In the genomic region with DNA sequence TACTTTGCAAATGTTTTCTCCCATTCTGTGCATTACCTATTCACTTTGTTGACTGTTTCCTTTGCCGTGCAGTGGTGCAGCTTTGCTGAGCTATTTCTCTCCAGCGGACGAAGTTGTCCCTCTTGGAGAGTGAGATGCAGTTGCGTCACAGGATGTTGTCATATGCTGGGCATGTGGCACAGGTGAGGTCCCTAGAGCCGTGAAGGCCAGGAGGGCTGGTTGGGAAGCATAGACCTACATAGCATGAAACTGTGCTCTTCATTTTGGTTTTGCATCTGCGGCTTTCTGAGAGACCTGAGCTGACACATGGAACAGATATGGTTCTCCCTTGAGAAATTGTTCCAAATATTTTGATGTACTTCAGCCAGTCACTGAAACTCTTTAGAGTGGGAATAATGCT, we compare ENCODE assay signal across 21 cellular contexts.
A peak's percentile ranks its signal among the peaks of the same experiment; 100 is the strongest.
DNase-seq lines count a peak whose midpoint lies in the region; ATAC-seq and TF ChIP-seq lines count a peak whose summit lies in the region.
"Had no signal": no experiment of that assay in that cellular context is flagged by ENCODE, and none has a peak within 500 bp of the region (broad histone marks: within the 10 kb centered on the region; RNA-seq: fewer than 3 reads in every experiment).

No MANE protein-coding gene starts in this region.

- H2BK12ac ChIP-seq in trophoblast cell (ENCODE audit: low read length): no peak overlapping the region

- H3K27me3 ChIP-seq in endodermal cell (ENCODE audit: control insufficient read depth, insufficient read depth, low read length, poor library complexity, severe bottlenecking) (no peaks in the 10 kb centered on the region), trophoblast cell (ENCODE audit: insufficient read depth, low read length) (no peaks in the 10 kb centered on the region)
- H3K27me3 ChIP-seq: BE2C, BLaER1 had no signal

- no peaks in the 10 kb centered on the region for H3K4me1 ChIP-seq in endodermal cell (ENCODE audit: control insufficient read depth, insufficient read depth, low read length)
- peaks cover 0 to 3% of the 10 kb centered on the region in 2 experiments for H3K4me1 ChIP-seq in trophoblast cell (ENCODE audit: control insufficient read depth in 1 of 2, insufficient read depth in 2 of 2, low read length in 2 of 2)
- H3K4me1 ChIP-seq: BE2C had no signal

- H3K27ac Mint-ChIP-seq in endodermal cell: no peak overlapping the region
- H3K27ac Mint-ChIP-seq: CD14-positive monocyte; CD4-positive, alpha-beta memory T cell; CD4-positive, CD25-positive, alpha-beta regulatory T cell; CD8-positive, alpha-beta memory T cell had no signal

- H3K27ac ChIP-seq in endodermal cell (ENCODE audit: low read depth, low read length) (no peak overlapping the region), trophoblast cell (ENCODE audit: low read depth, low read length) (no peak overlapping the region)
- H3K27ac ChIP-seq: BLaER1 had no signal

- H3K4ac ChIP-seq in trophoblast cell (ENCODE audit: low read depth, low read length): no peak overlapping the region

- H3K4me3 ChIP-seq in endodermal cell (ENCODE audit: low read length) (no peak overlapping the region), trophoblast cell (ENCODE audit: low read depth, low read length) (no peak overlapping the region)
- H3K4me3 ChIP-seq: BLaER1, GM12878 had no signal

- POLR2A ChIA-PET in GM10248 (lab: Yijun Ruan, JAX): no interaction called here

- H4K91ac ChIP-seq in trophoblast cell (ENCODE audit: low read depth, low read length): no peak overlapping the region

- H3K4me1 Mint-ChIP-seq in endodermal cell: no peaks in the 10 kb centered on the region
- H3K4me1 Mint-ChIP-seq: CD14-positive monocyte; CD4-positive, CD25-positive, alpha-beta regulatory T cell; CD8-positive, alpha-beta memory T cell had no signal

- TF ChIP-seq CTCF in endodermal cell (conservative IDR thresholded peaks at IDR 0.05) (no peak), GM10248 (IDR thresholded peaks at IDR 0.05; ENCODE audit: control extremely low read depth, extremely low read depth, low read depth, missing control alignments) (no peak)

- H3K23ac ChIP-seq in trophoblast cell (ENCODE audit: low read length): no peak overlapping the region

- no peak overlapping the region for H2BK120ac ChIP-seq in trophoblast cell (ENCODE audit: insufficient read depth, low read length, poor library complexity)

- ATAC-seq in HG03159 (IDR thresholded peaks at IDR 0.05; ENCODE audit: unreplicated experiment): no peak
- ATAC-seq: GM12878 had no signal

- H3K36me3 Mint-ChIP-seq in endodermal cell (ENCODE audit: low read depth): no peaks in the 10 kb centered on the region
- H3K36me3 Mint-ChIP-seq: CD14-positive monocyte; CD4-positive, alpha-beta memory T cell; CD4-positive, CD25-positive, alpha-beta regulatory T cell; CD8-positive, alpha-beta memory T cell had no signal

- no peak overlapping the region for H4K8ac ChIP-seq in trophoblast cell (ENCODE audit: low read depth, low read length)

- peaks cover 9% of the 10 kb centered on the region for H3K9me3 Mint-ChIP-seq in endodermal cell

- WGBS in endodermal cell (ENCODE audit: insufficient coverage in 1 of 2, insufficient read length in 1 of 2), 2 experiments: 89 to 94% methylated on average over 6 of the region's 6 CpGs
- WGBS in trophoblast cell (ENCODE audit: extremely low coverage, insufficient coverage, insufficient read length): no CpG with 5 or more reads among the region's 6 CpGs

- H3K4me3 Mint-ChIP-seq in endodermal cell: no peak overlapping the region
- H3K4me3 Mint-ChIP-seq: CD14-positive monocyte; CD4-positive, alpha-beta memory T cell; CD4-positive, CD25-positive, alpha-beta regulatory T cell; CD8-positive, alpha-beta memory T cell had no signal

- CTCF ChIA-PET in GM10248 (lab: Yijun Ruan, JAX): no interaction called here

- H3K36me3 ChIP-seq in endodermal cell (ENCODE audit: control insufficient read depth, insufficient read depth, low read length) (no peaks in the 10 kb centered on the region), trophoblast cell (ENCODE audit: control insufficient read depth in 1 of 2, insufficient read depth in 2 of 2, low read length in 2 of 2) (no peaks in the 10 kb centered on the region)
- H3K36me3 ChIP-seq: BE2C, BLaER1 had no signal

- H4K12ac ChIP-seq in trophoblast cell (ENCODE audit: low read depth, low read length): no peak overlapping the region

- H2AK5ac ChIP-seq in trophoblast cell (ENCODE audit: low read length): no peak overlapping the region

- H3K14ac ChIP-seq in trophoblast cell (ENCODE audit: low read length): no peak overlapping the region

- no peak overlapping the region for H3K4me2 ChIP-seq in trophoblast cell (ENCODE audit: low read length)
- H3K4me2 ChIP-seq: BLaER1 had no signal

- no peaks in the 10 kb centered on the region for H3K79me2 ChIP-seq in trophoblast cell (ENCODE audit: control insufficient read depth, insufficient read depth, low read length, poor library complexity)

- no peak overlapping the region for H2BK5ac ChIP-seq in trophoblast cell (ENCODE audit: low read depth, low read length, poor library complexity)

- peaks cover 3% of the 10 kb centered on the region for H3K27me3 Mint-ChIP-seq in endodermal cell (ENCODE audit: insufficient read depth)

- H3K79me1 ChIP-seq in trophoblast cell (ENCODE audit: low read length): no peaks in the 10 kb centered on the region

- H3K9ac ChIP-seq in endodermal cell (ENCODE audit: extremely low read depth, low read length, poor library complexity, severe bottlenecking) (no peak overlapping the region), trophoblast cell (ENCODE audit: low read length) (no peak overlapping the region)
- H3K9ac ChIP-seq: BLaER1 had no signal

- no peak overlapping the region for H3K18ac ChIP-seq in trophoblast cell (ENCODE audit: low read length)

- peaks cover 9% of the 10 kb centered on the region for H3K9me3 ChIP-seq in endodermal cell (ENCODE audit: control insufficient read depth, low read length)
- no peaks in the 10 kb centered on the region for H3K9me3 ChIP-seq in trophoblast cell (ENCODE audit: insufficient read depth, low read depth, low read length)
- H3K9me3 ChIP-seq: BE2C had no signal

- H2AFZ ChIP-seq in trophoblast cell (ENCODE audit: insufficient read depth, low read length, poor library complexity): no peak overlapping the region

- DNase-seq in endodermal cell: peak; percentile 29
- DNase-seq in trophoblast cell: peak; percentile 9 to 49
- no peak for DNase-seq in GM10248 (ENCODE audit: extremely low spot score)
- no peak for DNase-seq in DMS53 treated with DMSO at 0.1 percent for 48 hours (lab: John Stamatoyannopoulos, UW; ENCODE audit: unreplicated experiment)
- DNase-seq: 8988T; ACHN; BE2C; C1 segment of cervical spinal cord; CD4-positive, alpha-beta memory T cell; CD4-positive, CD25-positive, alpha-beta regulatory T cell; CD8-positive, alpha-beta memory T cell; COR-L47; DMS 273 treated with DMSO at 0.1 percent for 48 hours; DMS153; DMS53; DMS79 treated with DMSO at 0.1 percent for 48 hours; GF-D8 had no signal

Comparison
In these comparisons a context has a peak if more than half of its experiments do, and no peak if none do; other contexts are left out.
1. DNase-seq: peak in endodermal cell (single experiment) and trophoblast cell (2 of 2); none in GM10248 (single experiment) and DMS53 treated with DMSO at 0.1 percent for 48 hours (single experiment).